8 cellular contexts compared by ENCODE assay signal in genomic region chr15:40104865-40105516, GRCh38. TPM values are rescaled to one million over a fixed set of nuclear protein-coding genes. Genes with fewer than 3 reads are reported as not detected.
DNase-seq lines count a peak whose midpoint lies in the region; ATAC-seq and TF ChIP-seq lines count a peak whose summit lies in the region.

No MANE protein-coding gene starts in this region.

- DNase-seq in GM06990 (ENCODE audit: extremely low read depth, insufficient read length) (peak; percentile 79), NCI-H748 (lab: John Stamatoyannopoulos, UW; ENCODE audit: unreplicated experiment) (peak; percentile 86), dermis blood vessel endothelial cell (peak; percentile 90), lower lobe of right lung (peak; percentile 93)
- peak; percentile 88 to 91 for DNase-seq in activated CD4-positive, alpha-beta T cell treated with anti-CD3 and anti-CD28 coated beads, Interleukin-2, amount 50 U/mL, for 48 hours
- peak; percentile 42 to 79 (median 49) for DNase-seq in stimulated activated CD4-positive, alpha-beta T cell treated with anti-CD3 and anti-CD28 coated beads, TNF-alpha, amount 100 ng/mL, for 1 hour (ENCODE audit: low read depth in 3 of 3, low spot score in 1 of 3)

- H3K4me3 ChIP-seq in GM06990 (replicated peaks; ENCODE audit: low read depth, low read length) (peak overlapping the region; percentile 38), lower lobe of right lung (peak overlapping the region; percentile 30)

- H3K27me3 ChIP-seq in GM06990 (replicated peaks; ENCODE audit: control insufficient read depth, insufficient read depth, low read length) (no peaks in the 10 kb centered on the region), lower lobe of right lung (ENCODE audit: low read depth) (no peaks in the 10 kb centered on the region)

- TF ChIP-seq CTCF in GM06990 (IDR thresholded peaks at IDR 0.05; ENCODE audit: insufficient read depth, low read length, poor library complexity, severe bottlenecking) (peak; percentile 99), lower lobe of right lung (IDR thresholded peaks at IDR 0.05) (peak; percentile 94)

- peaks cover 83% of the 10 kb centered on the region for H3K4me1 ChIP-seq in lower lobe of right lung

- peak overlapping the region; percentile 44 for H3K27ac ChIP-seq in lower lobe of right lung

- intact Hi-C loops in lower lobe of right lung (cut with DNase I) = loop anchor here (10.0 kb wide), 1 partner anchor 60 kb away; no protein-coding TSS in a partner anchor

- H3K36me3 ChIP-seq in GM06990 (ENCODE audit: control insufficient read depth, insufficient read depth, low read length) (peaks cover 8% of the 10 kb centered on the region), lower lobe of right lung (no peaks in the 10 kb centered on the region)

- H3K9me3 ChIP-seq in lower lobe of right lung = no peaks in the 10 kb centered on the region

- ATAC-seq in HG03442 (IDR thresholded peaks at IDR 0.05; ENCODE audit: unreplicated experiment) (peak; percentile 27), lower lobe of right lung (peak; percentile 64 to 67), HG03469 (IDR thresholded peaks at IDR 0.05; ENCODE audit: unreplicated experiment) (no peak)

RNA-seq across cellular contexts. Expression of gene BMF, which starts 3.7 kb away (rescaled TPM):
- 9.4 and 18.4 TPM in 2 replicates for total RNA-seq in dermis blood vessel endothelial cell
- 17.2 TPM for total RNA-seq in lower lobe of right lung

RNA-seq across cellular contexts. Expression of gene BUB1B, which starts 55.9 kb away (rescaled TPM):
- total RNA-seq in dermis blood vessel endothelial cell = 12.8 and 39.7 TPM in 2 replicates
- 1.4 TPM for total RNA-seq in lower lobe of right lung
